37 cellular contexts compared by ENCODE assay signal in genomic region chr6:25954756-25955155, GRCh38. TPM values are rescaled to one million over a fixed set of nuclear protein-coding genes. Genes with fewer than 3 reads are reported as not detected.
"Had no signal": no experiment of that assay in that cellular context is flagged by ENCODE, and none has a peak within 500 bp of the region (broad histone marks: within the 10 kb centered on the region; RNA-seq: fewer than 3 reads in every experiment).

No MANE protein-coding gene starts in this region.

- H3K4me3 Mint-ChIP-seq: activated B cell treated with CpG ODN at 0.5 μM for 24 hours; activated CD4-positive, alpha-beta memory T cell treated with anti-CD3 and anti-CD28 coated beads for 36 hours; activated CD4-positive, alpha-beta T cell treated with anti-CD3 and anti-CD28 coated beads, Interleukin-2, amount 10 ng/mL, durations not matched to agents 24 days and 14 days; activated CD8-positive, alpha-beta memory T cell treated with anti-CD3 and anti-CD28 coated beads, Interleukin-2, amount 10 ng/mL, durations not matched to agents 7 days and 5 days; activated CD8-positive, alpha-beta T cell treated with anti-CD3 and anti-CD28 coated beads for 36 hours; activated naive CD4-positive, alpha-beta T cell treated with anti-CD3 and anti-CD28 coated beads for 36 hours; activated naive CD8-positive, alpha-beta T cell treated with anti-CD3 and anti-CD28 coated beads for 36 hours; activated T-cell treated with anti-CD3 and anti-CD28 coated beads, Interleukin-2, amount 50 U/mL, for 24 hours; central memory CD8-positive, alpha-beta T cell; T-helper 1 cell treated with Interleukin-12 subunit alpha and Interleukin-12 subunit beta and Interleukin-4 antibody, amounts not matched to agents 30 μg/mL and 1 μg/mL, for 36 hours; T-helper 2 cell treated with Interferon-gamma antibody and Interleukin-4, amounts not matched to agents 5 μg/mL and 100 μg/mL, for 36 hours had no signal

- H3K4me1 ChIP-seq: adrenal gland, body of pancreas, breast epithelium had no signal

- DNase-seq: activated B cell treated with CpG ODN at 0.5 μM for 24 hours; activated CD4-positive, alpha-beta memory T cell treated with anti-CD3 and anti-CD28 coated beads for 36 hours; activated CD4-positive, alpha-beta T cell treated with anti-CD3 and anti-CD28 coated beads for 4 hours; activated CD4-positive, alpha-beta T cell treated with anti-CD3 and anti-CD28 coated beads, Interleukin-2, amount 10 ng/mL, durations not matched to agents 24 days and 14 days; activated CD4-positive, alpha-beta T cell treated with anti-CD3 and anti-CD28 coated beads, Interleukin-2, amount 50 U/mL, for 1 hour; activated CD4-positive, alpha-beta T cell treated with anti-CD3 and anti-CD28 coated beads, Interleukin-2, amount 50 U/mL, for 4 hours; activated CD4-positive, CD25-positive, alpha-beta regulatory T cell treated with anti-CD3 and anti-CD28 coated beads, Interleukin-2, amount 50 U/mL, for 72 hours; activated CD8-positive, alpha-beta memory T cell treated with anti-CD3 and anti-CD28 coated beads, Interleukin-2, amount 10 ng/mL, durations not matched to agents 7 days and 5 days; activated CD8-positive, alpha-beta memory T cell treated with anti-CD3 and anti-CD28 coated beads, Interleukin-2, amount 50 U/mL, for 48 hours; activated CD8-positive, alpha-beta T cell treated with anti-CD3 and anti-CD28 coated beads for 36 hours; activated effector memory CD4-positive, alpha-beta T cell treated with anti-CD3 and anti-CD28 coated beads, Interleukin-2, amount 50 U/mL, for 16 hours; activated gamma-delta T cell treated with Interleukin-2 at 50 U/mL for 16 hours; activated naive CD4-positive, alpha-beta T cell; activated naive CD4-positive, alpha-beta T cell treated with anti-CD3 and anti-CD28 coated beads for 36 hours; activated naive CD4-positive, alpha-beta T cell treated with anti-CD3 and anti-CD28 coated beads, Interleukin-2, amount 50 U/mL, for 16 hours; activated naive CD8-positive, alpha-beta T cell treated with anti-CD3 and anti-CD28 coated beads for 36 hours; activated T-cell treated with anti-CD3 and anti-CD28 coated beads, Interleukin-2, amount 50 U/mL, for 24 hours; activated T-cell treated with anti-CD3 and anti-CD28 coated beads, Interleukin-2, amount 50 U/mL, for 48 hours; adrenal gland; amniotic stem cell; aorta; body of pancreas; brain microvascular endothelial cell; caudate nucleus; SW 1271; T-helper 1 cell; T-helper 2 cell; T-helper 9 cell had no signal

- H3K27ac ChIP-seq: adrenal gland, body of pancreas, brain microvascular endothelial cell, breast epithelium, cardiac muscle cell, VCaP had no signal

- H3K36me3 ChIP-seq: adrenal gland, brain microvascular endothelial cell, breast epithelium, cardiac muscle cell had no signal

- H3K9me3 Mint-ChIP-seq: activated B cell treated with CpG ODN at 0.5 μM for 24 hours; central memory CD8-positive, alpha-beta T cell had no signal

- H3K4me3 ChIP-seq: adrenal gland, body of pancreas, breast epithelium, cardiac muscle cell had no signal

- H3K27ac Mint-ChIP-seq: activated B cell treated with CpG ODN at 0.5 μM for 24 hours; activated CD4-positive, alpha-beta memory T cell treated with anti-CD3 and anti-CD28 coated beads for 36 hours; activated CD4-positive, alpha-beta T cell treated with anti-CD3 and anti-CD28 coated beads, Interleukin-2, amount 10 ng/mL, durations not matched to agents 24 days and 14 days; activated CD8-positive, alpha-beta memory T cell treated with anti-CD3 and anti-CD28 coated beads, Interleukin-2, amount 10 ng/mL, durations not matched to agents 7 days and 5 days; activated CD8-positive, alpha-beta T cell treated with anti-CD3 and anti-CD28 coated beads for 36 hours; activated naive CD4-positive, alpha-beta T cell treated with anti-CD3 and anti-CD28 coated beads for 36 hours; activated naive CD4-positive, alpha-beta T cell treated with anti-CD3 and anti-CD28 coated beads, Interleukin-2, amount 50 U/mL, for 72 hours; activated naive CD8-positive, alpha-beta T cell treated with anti-CD3 and anti-CD28 coated beads for 36 hours; activated T-cell treated with anti-CD3 and anti-CD28 coated beads, Interleukin-2, amount 50 U/mL, for 24 hours; activated T-helper 2 cell treated with anti-CD3 and anti-CD28 coated beads, Interferon-gamma antibody, Interleukin-2, Interleukin-4, amounts not matched to agents 10 μg/mL and 5 μg/mL and 100 μg/mL, durations not matched to agents 14 hours and 24 hours and 36 hours; T-helper 1 cell treated with Interleukin-12 subunit alpha and Interleukin-12 subunit beta and Interleukin-4 antibody, amounts not matched to agents 30 μg/mL and 1 μg/mL, for 36 hours; T-helper 2 cell treated with Interferon-gamma antibody and Interleukin-4, amounts not matched to agents 5 μg/mL and 100 μg/mL, for 36 hours had no signal

- H3K27me3 Mint-ChIP-seq: activated B cell treated with CpG ODN at 0.5 μM for 24 hours; activated CD4-positive, alpha-beta memory T cell treated with anti-CD3 and anti-CD28 coated beads for 36 hours; activated CD4-positive, alpha-beta T cell treated with anti-CD3 and anti-CD28 coated beads, Interleukin-2, amount 10 ng/mL, durations not matched to agents 24 days and 14 days; activated CD8-positive, alpha-beta T cell treated with anti-CD3 and anti-CD28 coated beads for 36 hours; activated naive CD8-positive, alpha-beta T cell treated with anti-CD3 and anti-CD28 coated beads for 36 hours; activated T-cell treated with anti-CD3 and anti-CD28 coated beads, Interleukin-2, amount 50 U/mL, for 24 hours had no signal

- ATAC-seq: activated CD8-positive, alpha-beta memory T cell treated with anti-CD3 and anti-CD28 coated beads, Interleukin-2, amount 10 ng/mL, durations not matched to agents 7 days and 5 days; activated CD8-positive, alpha-beta T cell treated with anti-CD3 and anti-CD28 coated beads for 36 hours; activated naive CD4-positive, alpha-beta T cell treated with anti-CD3 and anti-CD28 coated beads, Interleukin-2, amount 50 U/mL, for 72 hours; body of pancreas had no signal

- H3K27me3 ChIP-seq: body of pancreas, brain microvascular endothelial cell, breast epithelium, cardiac muscle cell had no signal

- H3K9me3 ChIP-seq: adrenal gland had no signal

RNA-seq across cellular contexts. Expression of gene SLC17A2, which starts 24.3 kb away (rescaled TPM):
- total RNA-seq: activated B cell treated with CpG ODN at 0.5 μM for 24 hours; activated CD4-positive, alpha-beta memory T cell treated with anti-CD3 and anti-CD28 coated beads for 36 hours; activated CD4-positive, alpha-beta T cell treated with anti-CD3 and anti-CD28 coated beads, Interleukin-2, amount 10 ng/mL, durations not matched to agents 24 days and 14 days; activated CD8-positive, alpha-beta memory T cell treated with anti-CD3 and anti-CD28 coated beads, Interleukin-2, amount 10 ng/mL, durations not matched to agents 7 days and 5 days; activated CD8-positive, alpha-beta T cell treated with anti-CD3 and anti-CD28 coated beads for 36 hours; activated naive CD8-positive, alpha-beta T cell treated with anti-CD3 and anti-CD28 coated beads for 36 hours; adrenal gland; aorta; astrocyte; body of pancreas; breast epithelium; cardiac muscle cell had no signal
- polyA plus RNA-seq: adrenal gland, aorta, cardiac muscle cell had no signal
